Comparison of ENCODE assay signal across 1 cellular context in genomic region chr6:31157543-31158139, GRCh38.
A peak's percentile ranks its signal among the peaks of the same experiment; 100 is the strongest.
TF ChIP-seq lines count a peak whose summit lies in the region.

CCHCR1 (minus strand) TSS chr6:31157802; CDS start chr6:31157600, 202 bp downstream.

TF ChIP-seq in K562, 482 proteins besides CTCF, POLR2A, EP300 and RAD21 (continued from another document):
- TF ChIP-seq OTX1 (CRISPR knock-in tag; IDR thresholded peaks at IDR 0.05) (0 out of 2 replicates have a peak, but pooled peaks have one; percentile 71), ELF4 (CRISPR knock-in tag; IDR thresholded peaks at IDR 0.05) (peak; percentile 69; the same call in 1 of the 2 replicates), GATAD2A (IDR thresholded peaks at IDR 0.05) (0 out of 2 replicates have a peak, but pooled peaks have one; percentile 13), SMARCE1 (IDR thresholded peaks at IDR 0.05) (peak; percentile 32), ARID3B (CRISPR knock-in tag; IDR thresholded peaks at IDR 0.05; ENCODE audit: borderline replicate concordance) (no peak), PHF8 (IDR thresholded peaks at IDR 0.05; ENCODE audit: borderline replicate concordance, low read length) (peak; percentile 50; the same call in 1 of the 2 replicates), SUPT5H (IDR thresholded peaks at IDR 0.05) (peak; percentile 78), TAF7 (tag; IDR thresholded peaks at IDR 0.05) (peak; percentile 84), ZBTB40 (IDR thresholded peaks at IDR 0.05) (peak; percentile 41; the same call in 1 of the 2 replicates), ZBTB40 (CRISPR knock-in tag; IDR thresholded peaks at IDR 0.05) (no peak), ZBTB7A (IDR thresholded peaks at IDR 0.05; ENCODE audit: borderline replicate concordance, control insufficient read depth, low read depth, low read length) (peak; percentile 76), HBP1 (CRISPR knock-in tag; IDR thresholded peaks at IDR 0.05) (peak; percentile 77; the same call in 1 of the 2 replicates), ARID4B (CRISPR knock-in tag; IDR thresholded peaks at IDR 0.05) (0 out of 2 replicates have a peak, but pooled peaks have one; percentile 27), THRB (CRISPR knock-in tag; conservative IDR thresholded peaks at IDR 0.05) (0 out of 2 replicates have a peak, but pooled peaks have one; percentile 63), MAX (CRISPR knock-in tag; IDR thresholded peaks at IDR 0.05) (0 out of 2 replicates have a peak, but pooled peaks have one; percentile 24), SMARCC2 (IDR thresholded peaks at IDR 0.05; ENCODE audit: low read depth) (no peak), NBN (IDR thresholded peaks at IDR 0.05; ENCODE audit: low read depth) (0 out of 2 replicates have a peak, but pooled peaks have one; percentile 20), ZBTB26 (CRISPR knock-in tag; IDR thresholded peaks at IDR 0.05) (peak; percentile 84; the same call in 1 of the 2 replicates), MLLT1 (IDR thresholded peaks at IDR 0.05) (peak in 1 of 2 experiments; percentile 40; a peak in 2 of 4 replicates), ZNF512 (tag; IDR thresholded peaks at IDR 0.05) (no peak), FOXA1 (IDR thresholded peaks at IDR 0.05; ENCODE audit: borderline replicate concordance) (no peak)
